8 cellular contexts compared by ENCODE assay signal in genomic region chr10:93813507-93814465, GRCh38. TPM values are rescaled to one million over a fixed set of nuclear protein-coding genes. Genes with fewer than 3 reads are reported as not detected.
A peak's percentile ranks its signal among the peaks of the same experiment; 100 is the strongest.
DNase-seq lines count a peak whose midpoint lies in the region; ATAC-seq and TF ChIP-seq lines count a peak whose summit lies in the region.

No MANE protein-coding gene starts in this region.

- H3K27ac ChIP-seq in SJCRH30 (no peak overlapping the region), hepatocyte (no peak overlapping the region), vagina (no peak overlapping the region)

- no peak for TF ChIP-seq POLR2A in vagina (IDR thresholded peaks at IDR 0.05)

- WGBS in hepatocyte (ENCODE audit: low lambda C conversion rate, missing lambda C conversion rate), result 75% methylated on average over 8 of the region's 8 CpGs

- peak; percentile 11 for DNase-seq in NCI-H2171 treated with DMSO at 0.1 percent for 48 hours (lab: John Stamatoyannopoulos, UW)
- DNase-seq in NCI-H2171 (lab: John Stamatoyannopoulos, UW), result no peak
- peak; percentile 39 to 65 for DNase-seq in SJCRH30
- peak in 38 of 56 donors; percentile 2 to 73 (median 24) for DNase-seq in amygdala (lab: John Stamatoyannopoulos, UW)
- DNase-seq in hepatocyte (ENCODE audit: low spot score), result peak; percentile 55
- DNase-seq in stimulated activated CD4-positive, alpha-beta T cell treated with anti-CD3 and anti-CD28 coated beads, Interleukin-15, amount 100 ng/mL, for 48 hours (ENCODE audit: low read depth in 2 of 2), result peak; percentile 23 to 46
- DNase-seq in vagina (ENCODE audit: extremely low spot score in 2 of 2), result no peak

- H2AFZ ChIP-seq in hepatocyte, result no peak overlapping the region

- no peaks in the 10 kb centered on the region for H4K20me1 ChIP-seq in hepatocyte (ENCODE audit: insufficient read depth, poor library complexity, severe bottlenecking)

- no peaks in the 10 kb centered on the region for H3K9me2 ChIP-seq in hepatocyte (replicated peaks; ENCODE audit: insufficient read depth)

- H3K79me2 ChIP-seq in hepatocyte, result no peaks in the 10 kb centered on the region

- no peaks in the 10 kb centered on the region for H3K9me3 ChIP-seq in SJCRH30 (replicated peaks)
- no peaks in the 10 kb centered on the region for H3K9me3 ChIP-seq in hepatocyte (ENCODE audit: low read depth)
- H3K9me3 ChIP-seq in vagina, result no peaks in the 10 kb centered on the region

- no peaks in the 10 kb centered on the region for H3K36me3 ChIP-seq in SJCRH30
- H3K36me3 ChIP-seq in hepatocyte (replicated peaks; ENCODE audit: insufficient read depth, low read depth), result no peaks in the 10 kb centered on the region
- H3K36me3 ChIP-seq in vagina, result no peaks in the 10 kb centered on the region

- H3K27me3 ChIP-seq in SJCRH30, result no peaks in the 10 kb centered on the region
- no peaks in the 10 kb centered on the region for H3K27me3 ChIP-seq in hepatocyte
- H3K27me3 ChIP-seq in vagina, result no peaks in the 10 kb centered on the region

- H3K4me2 ChIP-seq in hepatocyte, result no peak overlapping the region

- intact Hi-C loops in vagina (cut with DNase I), result loop anchor here (5.0 kb wide), 1 partner anchor 111 kb away; the partner anchor contains the start of gene FRA10AC1

- peak; percentile 43 for TF ChIP-seq CTCF in hepatocyte (IDR thresholded peaks at IDR 0.05; ENCODE audit: poor library complexity)
- TF ChIP-seq CTCF in vagina (IDR thresholded peaks at IDR 0.05), result no peak

- peak; percentile 64 for ATAC-seq in HG03159 (IDR thresholded peaks at IDR 0.05; ENCODE audit: unreplicated experiment)

- H3K4me3 ChIP-seq in SJCRH30, result no peak overlapping the region
- no peak overlapping the region for H3K4me3 ChIP-seq in hepatocyte
- H3K4me3 ChIP-seq in vagina, result no peak overlapping the region

- H3K4me1 ChIP-seq in SJCRH30 (peaks cover 3% of the 10 kb centered on the region; the same call in 1 of the 2 replicates), hepatocyte (ENCODE audit: insufficient read depth) (peaks cover 9% of the 10 kb centered on the region), vagina (no peaks in the 10 kb centered on the region)

RNA-seq across cellular contexts. Expression of gene LGI1, which starts 56.0 kb away (rescaled TPM):
- total RNA-seq in SJCRH30 (2014; rRNA removed; shearing (Covaris generic)), result not detected in 2 replicates
- 0.60 and 2.6 TPM in 2 replicates for total RNA-seq in hepatocyte
- 0.21 and 0.56 TPM in 2 replicates for polyA plus RNA-seq in hepatocyte
- 0.74 TPM for total RNA-seq in vagina

Comparison
In these comparisons a context has a peak if more than half of its experiments do, and no peak if none do; other contexts are left out.
1. DNase-seq: peak in NCI-H2171 treated with DMSO at 0.1 percent for 48 hours (single experiment), SJCRH30 (2 of 2), amygdala (38 of 56), hepatocyte (single experiment) and stimulated activated CD4-positive, alpha-beta T cell treated with anti-CD3 and anti-CD28 coated beads, Interleukin-15, amount 100 ng/mL, for 48 hours (2 of 2); none in NCI-H2171 (single experiment) and vagina (0 of 2).